In genomic region chr22:39244496-39245129, GRCh38 we compare ENCODE assay signal across 8 cellular contexts. TPM values are rescaled to one million over a fixed set of nuclear protein-coding genes. Genes with fewer than 3 reads are reported as not detected.
DNase-seq lines count a peak whose midpoint lies in the region; ATAC-seq and TF ChIP-seq lines count a peak whose summit lies in the region.

Gene PDGFB, minus strand, starts transcription at chr22:39244982. Its CDS starts 1,019 bp downstream, at chr22:39243963.

- H3K4me1 Mint-ChIP-seq in chondrocyte (ENCODE audit: low read depth), result peaks cover 38% of the 10 kb centered on the region

- no peaks in the 10 kb centered on the region for H3K27me3 ChIP-seq in testis

- H3K36me3 Mint-ChIP-seq in chondrocyte (ENCODE audit: low read depth), result no peaks in the 10 kb centered on the region

- DNase-seq in ELR (ENCODE audit: low read depth), result peak; percentile 34
- peak; percentile 32 for DNase-seq in NCI-H1105 (lab: John Stamatoyannopoulos, UW)
- DNase-seq in chondrocyte (ENCODE audit: low spot score), result no peak
- no peak for DNase-seq in lower leg skin (ENCODE audit: low spot score in 2 of 2)
- DNase-seq in testis, result peak; percentile 51
- DNase-seq in iPS-NIHi7 (ENCODE audit: extremely low spot score), result no peak
- no peak for DNase-seq in NCI-H2081 treated with DMSO at 0.1 percent for 48 hours (lab: John Stamatoyannopoulos, UW)

- H3K27me3 Mint-ChIP-seq in chondrocyte (ENCODE audit: low read depth), result peaks cover 3% of the 10 kb centered on the region

- no peak within 1 kb of the TSS for H3K27ac Mint-ChIP-seq in chondrocyte (ENCODE audit: unreplicated experiment)

- peaks cover 15% of the 10 kb centered on the region for H3K4me1 ChIP-seq in testis

- TF ChIP-seq CTCF in chondrocyte (IDR thresholded peaks at IDR 0.05), result no peak
- TF ChIP-seq CTCF in lower leg skin (IDR thresholded peaks at IDR 0.05), result no peak
- TF ChIP-seq CTCF in testis (IDR thresholded peaks at IDR 0.05), result no peak

- 0% methylated on average over 55 to 66 of the region's 68 CpGs for WGBS in lower leg skin, 2 donors
- 0 to 1% methylated on average over 49 to 68 of the region's 68 CpGs for WGBS in testis, 2 donors

- intact Hi-C loops in lower leg skin (cut with DNase I; ENCODE audit: low total_unique reads), result loop anchor here (5.0 kb wide), 1 partner anchor 68 kb away; no protein-coding TSS in a partner anchor
- intact Hi-C loops in testis (cut with DNase I; ENCODE audit: low total_unique reads), result no loop called here

- H3K27ac ChIP-seq in testis, result peak within 1 kb of the TSS; percentile 8 to 26

- no peaks in the 10 kb centered on the region for H3K9me3 Mint-ChIP-seq in chondrocyte (ENCODE audit: low read depth)

- H3K4me3 Mint-ChIP-seq in chondrocyte (ENCODE audit: unreplicated experiment), result peak within 1 kb of the TSS; percentile 77

- H3K9me3 ChIP-seq in testis, result no peaks in the 10 kb centered on the region

- no peak for ATAC-seq in GM21447 (IDR thresholded peaks at IDR 0.05; ENCODE audit: unreplicated experiment)

- no peaks in the 10 kb centered on the region for H3K36me3 ChIP-seq in testis (ENCODE audit: low read depth, missing control alignments)

- no peak for TF ChIP-seq POLR2A in lower leg skin (IDR thresholded peaks at IDR 0.05)
- TF ChIP-seq POLR2A in testis (IDR thresholded peaks at IDR 0.05), result no peak

- H3K4me3 ChIP-seq in lower leg skin (ENCODE audit: low read depth, poor library complexity, severe bottlenecking) (peak within 1 kb of the TSS; percentile 47), testis (peak within 1 kb of the TSS; percentile 53 to 55)

RNA-seq across cellular contexts. Expression of gene PDGFB, which starts in this region (rescaled TPM):
- total RNA-seq in chondrocyte (10.5 to 16.9 TPM (median 16.5 TPM) in 3 replicates), lower leg skin (10 to 100 TPM; 12.2 to 22.3 (median 17.5) TPM), testis (10 to 100 TPM in 1 of 2 donors, 1 to 10 TPM in 1; 9.8 to 13.3 TPM)
- 7.7 TPM for polyA plus RNA-seq in testis (ENCODE audit: insufficient read depth, low read depth, low replicate concordance)

Comparison
In these comparisons a context has a peak if more than half of its experiments do, and no peak if none do; other contexts are left out.
1. DNase-seq: peak in ELR (single experiment), NCI-H1105 (single experiment) and testis (single experiment); none in chondrocyte (single experiment), lower leg skin (0 of 2), iPS-NIHi7 (single experiment) and NCI-H2081 treated with DMSO at 0.1 percent for 48 hours (single experiment).